In genomic region chr19:17471410-17472125, GRCh38 we compare ENCODE assay signal across 8 cellular contexts. TPM values are rescaled to one million over a fixed set of nuclear protein-coding genes. Genes with fewer than 3 reads are reported as not detected.
DNase-seq lines count a peak whose midpoint lies in the region.

No MANE protein-coding gene starts in this region.

- H3K27me3 Mint-ChIP-seq in activated naive CD4-positive, alpha-beta T cell treated with anti-CD3 and anti-CD28 coated beads, Interleukin-2, amount 10 ng/mL, durations not matched to agents 7 days and 5 days, result peaks cover 47% of the 10 kb centered on the region

- H3K36me3 ChIP-seq in thymus (ENCODE audit: control insufficient read depth, insufficient read depth), result no peaks in the 10 kb centered on the region

- H3K27me3 ChIP-seq in layer of hippocampus (ENCODE audit: control insufficient read depth, insufficient read depth, low read length) (no peaks in the 10 kb centered on the region), thymus (ENCODE audit: control insufficient read depth, insufficient read depth) (peaks cover 2% of the 10 kb centered on the region)

- H3K4me1 Mint-ChIP-seq in activated naive CD4-positive, alpha-beta T cell treated with anti-CD3 and anti-CD28 coated beads, Interleukin-2, amount 10 ng/mL, durations not matched to agents 7 days and 5 days, result peaks cover 41% of the 10 kb centered on the region

- H3K36me3 Mint-ChIP-seq in activated naive CD4-positive, alpha-beta T cell treated with anti-CD3 and anti-CD28 coated beads, Interleukin-2, amount 10 ng/mL, durations not matched to agents 7 days and 5 days, result no peaks in the 10 kb centered on the region

- intact Hi-C loops in posterior cingulate gyrus (cut with DNase I), result loop anchor here (1.0 to 10.0 kb wide), 2 partner anchors 40 to 137 kb away; partner anchors contain the start of genes ANO8, GTPBP3 and PGLS

- CTCF ChIA-PET in activated naive CD4-positive, alpha-beta T cell treated with anti-CD3 and anti-CD28 coated beads, Interleukin-2, amount 10 ng/mL, durations not matched to agents 7 days and 5 days (lab: Charles Lee), result interaction anchor here (1.1 to 2.9 kb wide), 3 partner anchors 25 to 102 kb away, joined by 3 to 11 read pairs (median 3); no protein-coding TSS in a partner anchor

- peak overlapping the region; percentile 82 for H3K4me3 Mint-ChIP-seq in activated naive CD4-positive, alpha-beta T cell treated with anti-CD3 and anti-CD28 coated beads, Interleukin-2, amount 10 ng/mL, durations not matched to agents 7 days and 5 days

- no peaks in the 10 kb centered on the region for H3K9me3 Mint-ChIP-seq in activated naive CD4-positive, alpha-beta T cell treated with anti-CD3 and anti-CD28 coated beads, Interleukin-2, amount 10 ng/mL, durations not matched to agents 7 days and 5 days

- H3K27ac ChIP-seq in angular gyrus (ENCODE audit: low read depth, low read length) (peak overlapping the region; percentile 91), layer of hippocampus (ENCODE audit: low read depth, low read length) (peak overlapping the region; percentile 96), thymus (ENCODE audit: low read depth) (peak overlapping the region; percentile 18)

- no peaks in the 10 kb centered on the region for H3K9me3 ChIP-seq in thymus (ENCODE audit: control insufficient read depth)

- H3K4me1 ChIP-seq in thymus (ENCODE audit: control insufficient read depth, insufficient read depth, low read length), result peaks cover 12% of the 10 kb centered on the region

- H3K4me3 ChIP-seq in thymus (ENCODE audit: low read length), result no peak overlapping the region

- H3K27ac Mint-ChIP-seq in activated naive CD4-positive, alpha-beta T cell treated with anti-CD3 and anti-CD28 coated beads, Interleukin-2, amount 10 ng/mL, durations not matched to agents 7 days and 5 days, result no peak overlapping the region

- 73% methylated on average over 12 of the region's 12 CpGs for WGBS in thymus

- no peak for DNase-seq in activated naive CD4-positive, alpha-beta T cell treated with anti-CD3 and anti-CD28 coated beads, Interleukin-2, amount 10 ng/mL, durations not matched to agents 7 days and 5 days
- no peak for DNase-seq in activated naive CD4-positive, alpha-beta T cell treated with Interleukin-2 at 50 U/mL for 16 hours
- DNase-seq in NCI-H510A (lab: John Stamatoyannopoulos, UW) (no peak), posterior cingulate gyrus (no peak), NCI-H187 treated with DMSO at 0.1 percent for 48 hours (lab: John Stamatoyannopoulos, UW) (no peak)

RNA-seq across cellular contexts. Expression of gene SLC27A1, which starts 1.2 kb away (rescaled TPM):
- 11.9 TPM for polyA plus RNA-seq in thymus

RNA-seq across cellular contexts. Expression of gene NXNL1, which starts 10.8 kb away (rescaled TPM):
- polyA plus RNA-seq in thymus, result not detected

RNA-seq across cellular contexts. Expression of gene TMEM221, which starts 23.1 kb away (rescaled TPM):
- 3.2 TPM for polyA plus RNA-seq in thymus

RNA-seq across cellular contexts. Expression of gene PGLS, which starts 39.9 kb away (rescaled TPM):
- 73.5 TPM for polyA plus RNA-seq in thymus

RNA-seq across cellular contexts. Expression of gene MVB12A, which starts 51.7 kb away (rescaled TPM):
- 56.8 TPM for polyA plus RNA-seq in thymus

Comparison
In these comparisons a context has a peak if more than half of its experiments do, and no peak if none do; other contexts are left out.
1. H3K27ac ChIP-seq: peak in every context shown above with its lines; median percentile 96 in layer of hippocampus; 91 in angular gyrus; 18 in thymus.